ENCODE assay signal across 1 cellular context in the genomic region with DNA sequence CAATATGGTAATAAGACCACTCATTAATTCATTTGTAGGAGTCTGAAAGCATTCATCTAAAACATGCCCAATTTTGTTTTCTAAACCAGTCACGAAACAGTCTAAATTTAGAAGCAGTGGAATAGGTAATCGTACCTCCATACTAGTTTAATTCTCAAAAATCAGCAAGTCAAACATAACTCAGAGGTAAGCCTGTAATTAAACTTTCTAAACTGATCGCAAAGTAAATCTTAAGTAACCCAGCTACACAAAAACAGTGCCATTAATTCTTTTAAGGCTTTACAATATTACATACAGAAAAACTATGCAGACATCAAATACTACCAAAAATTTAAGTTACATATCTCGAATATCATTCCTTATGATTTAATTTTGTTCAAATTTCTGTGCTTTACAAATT.
TF ChIP-seq lines count a peak whose summit lies in the region.

No MANE protein-coding gene starts in this region.

TF ChIP-seq in IMR-90, 13 proteins besides CTCF, POLR2A, EP300 and RAD21:
- no peak for TF ChIP-seq BHLHE40 (IDR thresholded peaks at IDR 0.05; ENCODE audit: low read depth, low read length)
- TF ChIP-seq, protein P1, sequence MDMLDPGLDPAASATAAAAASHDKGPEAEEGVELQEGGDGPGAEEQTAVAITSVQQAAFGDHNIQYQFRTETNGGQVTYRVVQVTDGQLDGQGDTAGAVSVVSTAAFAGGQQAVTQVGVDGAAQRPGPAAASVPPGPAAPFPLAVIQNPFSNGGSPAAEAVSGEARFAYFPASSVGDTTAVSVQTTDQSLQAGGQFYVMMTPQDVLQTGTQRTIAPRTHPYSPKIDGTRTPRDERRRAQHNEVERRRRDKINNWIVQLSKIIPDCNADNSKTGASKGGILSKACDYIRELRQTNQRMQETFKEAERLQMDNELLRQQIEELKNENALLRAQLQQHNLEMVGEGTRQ (IDR thresholded peaks at IDR 0.05; ENCODE audit: low read depth, low read length): no peak
- TF ChIP-seq MAFK (IDR thresholded peaks at IDR 0.05; ENCODE audit: low read depth, low read length): no peak
- no peak for TF ChIP-seq MAZ (IDR thresholded peaks at IDR 0.05; ENCODE audit: borderline replicate concordance, low read depth, low read length)
- no peak for TF ChIP-seq NFE2L2 (IDR thresholded peaks at IDR 0.05; ENCODE audit: low read depth, low read length)
- TF ChIP-seq CHD1 (IDR thresholded peaks at IDR 0.05; ENCODE audit: low read depth, low read length): no peak
- TF ChIP-seq, protein P2, sequence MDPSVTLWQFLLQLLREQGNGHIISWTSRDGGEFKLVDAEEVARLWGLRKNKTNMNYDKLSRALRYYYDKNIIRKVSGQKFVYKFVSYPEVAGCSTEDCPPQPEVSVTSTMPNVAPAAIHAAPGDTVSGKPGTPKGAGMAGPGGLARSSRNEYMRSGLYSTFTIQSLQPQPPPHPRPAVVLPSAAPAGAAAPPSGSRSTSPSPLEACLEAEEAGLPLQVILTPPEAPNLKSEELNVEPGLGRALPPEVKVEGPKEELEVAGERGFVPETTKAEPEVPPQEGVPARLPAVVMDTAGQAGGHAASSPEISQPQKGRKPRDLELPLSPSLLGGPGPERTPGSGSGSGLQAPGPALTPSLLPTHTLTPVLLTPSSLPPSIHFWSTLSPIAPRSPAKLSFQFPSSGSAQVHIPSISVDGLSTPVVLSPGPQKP (IDR thresholded peaks at IDR 0.05; ENCODE audit: borderline replicate concordance, low read depth, low read length): no peak
